Comparison of ENCODE assay signal across 1 cellular context in genomic region chrX:151984328-151984727, GRCh38.
TF ChIP-seq lines count a peak whose summit lies in the region.

No MANE protein-coding gene starts in this region.

TF ChIP-seq in K562, 482 proteins besides CTCF, POLR2A, EP300 and RAD21 (continued from another document and continues in another):
- TF ChIP-seq IRF1 (CRISPR knock-in tag; IDR thresholded peaks at IDR 0.05; ENCODE audit: borderline replicate concordance), result no peak
- TF ChIP-seq SLC30A9 (CRISPR knock-in tag; IDR thresholded peaks at IDR 0.05), result no peak
- peak; percentile 15; the same call in 1 of the 2 replicates for TF ChIP-seq C11orf30 (IDR thresholded peaks at IDR 0.05; ENCODE audit: low read depth)
- TF ChIP-seq YY1 (IDR thresholded peaks at IDR 0.05; ENCODE audit: borderline replicate concordance in 1 of 3, control insufficient read depth in 1 of 3, extremely low read depth in 1 of 3, insufficient read depth in 3 of 3, insufficient read length in 1 of 3, insufficient replicate concordance in 2 of 3, low read depth in 1 of 3, low read length in 2 of 3), result no peak
- TF ChIP-seq PHF8 (IDR thresholded peaks at IDR 0.05; ENCODE audit: borderline replicate concordance, low read length), result no peak
- TF ChIP-seq RBFOX2 (IDR thresholded peaks at IDR 0.05; ENCODE audit: low read depth, low read length), result no peak
- TF ChIP-seq ETV1 (tag; conservative IDR thresholded peaks at IDR 0.05; ENCODE audit: low read depth), result peak; percentile 72
- TF ChIP-seq CREM (IDR thresholded peaks at IDR 0.05; ENCODE audit: low read depth), result peak; percentile 37; the same call in 1 of the 2 replicates
- no peak for TF ChIP-seq RBM34 (IDR thresholded peaks at IDR 0.05; ENCODE audit: borderline replicate concordance, insufficient read depth, low read length)
- TF ChIP-seq MYC (IDR thresholded peaks at IDR 0.05; ENCODE audit: low read depth, low read length), result no peak
- TF ChIP-seq MYC (CRISPR knock-in tag; IDR thresholded peaks at IDR 0.05; ENCODE audit: borderline replicate concordance, low read depth), result no peak
- TF ChIP-seq ZNF384 (IDR thresholded peaks at IDR 0.05; ENCODE audit: low read depth, low read length), result no peak
- no peak for TF ChIP-seq ZNF133 (CRISPR knock-in tag; IDR thresholded peaks at IDR 0.05)
- 0 out of 4 replicates have a peak, but pooled peaks of 1 of the 2 experiments have one; percentile 47 for TF ChIP-seq RCOR1 (IDR thresholded peaks at IDR 0.05; ENCODE audit: borderline replicate concordance in 1 of 2, low read depth in 2 of 2, low read length in 2 of 2)
- TF ChIP-seq ZNF253 (CRISPR knock-in tag; conservative IDR thresholded peaks at IDR 0.05), result no peak
- TF ChIP-seq CBFA2T3 (IDR thresholded peaks at IDR 0.05), result 0 out of 2 replicates have a peak, but pooled peaks have one; percentile 15
- peak; percentile 29 for TF ChIP-seq MEIS2 (IDR thresholded peaks at IDR 0.05; ENCODE audit: partially characterized antibody)
- TF ChIP-seq, protein P1, sequence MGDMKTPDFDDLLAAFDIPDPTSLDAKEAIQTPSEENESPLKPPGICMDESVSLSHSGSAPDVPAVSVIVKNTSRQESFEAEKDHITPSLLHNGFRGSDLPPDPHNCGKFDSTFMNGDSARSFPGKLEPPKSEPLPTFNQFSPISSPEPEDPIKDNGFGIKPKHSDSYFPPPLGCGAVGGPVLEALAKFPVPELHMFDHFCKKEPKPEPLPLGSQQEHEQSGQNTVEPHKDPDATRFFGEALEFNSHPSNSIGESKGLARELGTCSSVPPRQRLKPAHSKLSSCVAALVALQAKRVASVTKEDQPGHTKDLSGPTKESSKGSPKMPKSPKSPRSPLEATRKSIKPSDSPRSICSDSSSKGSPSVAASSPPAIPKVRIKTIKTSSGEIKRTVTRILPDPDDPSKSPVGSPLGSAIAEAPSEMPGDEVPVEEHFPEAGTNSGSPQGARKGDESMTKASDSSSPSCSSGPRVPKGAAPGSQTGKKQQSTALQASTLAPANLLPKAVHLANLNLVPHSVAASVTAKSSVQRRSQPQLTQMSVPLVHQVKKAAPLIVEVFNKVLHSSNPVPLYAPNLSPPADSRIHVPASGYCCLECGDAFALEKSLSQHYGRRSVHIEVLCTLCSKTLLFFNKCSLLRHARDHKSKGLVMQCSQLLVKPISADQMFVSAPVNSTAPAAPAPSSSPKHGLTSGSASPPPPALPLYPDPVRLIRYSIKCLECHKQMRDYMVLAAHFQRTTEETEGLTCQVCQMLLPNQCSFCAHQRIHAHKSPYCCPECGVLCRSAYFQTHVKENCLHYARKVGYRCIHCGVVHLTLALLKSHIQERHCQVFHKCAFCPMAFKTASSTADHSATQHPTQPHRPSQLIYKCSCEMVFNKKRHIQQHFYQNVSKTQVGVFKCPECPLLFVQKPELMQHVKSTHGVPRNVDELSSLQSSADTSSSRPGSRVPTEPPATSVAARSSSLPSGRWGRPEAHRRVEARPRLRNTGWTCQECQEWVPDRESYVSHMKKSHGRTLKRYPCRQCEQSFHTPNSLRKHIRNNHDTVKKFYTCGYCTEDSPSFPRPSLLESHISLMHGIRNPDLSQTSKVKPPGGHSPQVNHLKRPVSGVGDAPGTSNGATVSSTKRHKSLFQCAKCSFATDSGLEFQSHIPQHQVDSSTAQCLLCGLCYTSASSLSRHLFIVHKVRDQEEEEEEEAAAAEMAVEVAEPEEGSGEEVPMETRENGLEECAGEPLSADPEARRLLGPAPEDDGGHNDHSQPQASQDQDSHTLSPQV (IDR thresholded peaks at IDR 0.05), result peak; percentile 75
- TF ChIP-seq PTRF (tag; IDR thresholded peaks at IDR 0.05), result no peak
- TF ChIP-seq ZNF318 (IDR thresholded peaks at IDR 0.05; ENCODE audit: borderline replicate concordance in 1 of 2, low read depth in 1 of 2), result no peak
- TF ChIP-seq, protein P2, sequence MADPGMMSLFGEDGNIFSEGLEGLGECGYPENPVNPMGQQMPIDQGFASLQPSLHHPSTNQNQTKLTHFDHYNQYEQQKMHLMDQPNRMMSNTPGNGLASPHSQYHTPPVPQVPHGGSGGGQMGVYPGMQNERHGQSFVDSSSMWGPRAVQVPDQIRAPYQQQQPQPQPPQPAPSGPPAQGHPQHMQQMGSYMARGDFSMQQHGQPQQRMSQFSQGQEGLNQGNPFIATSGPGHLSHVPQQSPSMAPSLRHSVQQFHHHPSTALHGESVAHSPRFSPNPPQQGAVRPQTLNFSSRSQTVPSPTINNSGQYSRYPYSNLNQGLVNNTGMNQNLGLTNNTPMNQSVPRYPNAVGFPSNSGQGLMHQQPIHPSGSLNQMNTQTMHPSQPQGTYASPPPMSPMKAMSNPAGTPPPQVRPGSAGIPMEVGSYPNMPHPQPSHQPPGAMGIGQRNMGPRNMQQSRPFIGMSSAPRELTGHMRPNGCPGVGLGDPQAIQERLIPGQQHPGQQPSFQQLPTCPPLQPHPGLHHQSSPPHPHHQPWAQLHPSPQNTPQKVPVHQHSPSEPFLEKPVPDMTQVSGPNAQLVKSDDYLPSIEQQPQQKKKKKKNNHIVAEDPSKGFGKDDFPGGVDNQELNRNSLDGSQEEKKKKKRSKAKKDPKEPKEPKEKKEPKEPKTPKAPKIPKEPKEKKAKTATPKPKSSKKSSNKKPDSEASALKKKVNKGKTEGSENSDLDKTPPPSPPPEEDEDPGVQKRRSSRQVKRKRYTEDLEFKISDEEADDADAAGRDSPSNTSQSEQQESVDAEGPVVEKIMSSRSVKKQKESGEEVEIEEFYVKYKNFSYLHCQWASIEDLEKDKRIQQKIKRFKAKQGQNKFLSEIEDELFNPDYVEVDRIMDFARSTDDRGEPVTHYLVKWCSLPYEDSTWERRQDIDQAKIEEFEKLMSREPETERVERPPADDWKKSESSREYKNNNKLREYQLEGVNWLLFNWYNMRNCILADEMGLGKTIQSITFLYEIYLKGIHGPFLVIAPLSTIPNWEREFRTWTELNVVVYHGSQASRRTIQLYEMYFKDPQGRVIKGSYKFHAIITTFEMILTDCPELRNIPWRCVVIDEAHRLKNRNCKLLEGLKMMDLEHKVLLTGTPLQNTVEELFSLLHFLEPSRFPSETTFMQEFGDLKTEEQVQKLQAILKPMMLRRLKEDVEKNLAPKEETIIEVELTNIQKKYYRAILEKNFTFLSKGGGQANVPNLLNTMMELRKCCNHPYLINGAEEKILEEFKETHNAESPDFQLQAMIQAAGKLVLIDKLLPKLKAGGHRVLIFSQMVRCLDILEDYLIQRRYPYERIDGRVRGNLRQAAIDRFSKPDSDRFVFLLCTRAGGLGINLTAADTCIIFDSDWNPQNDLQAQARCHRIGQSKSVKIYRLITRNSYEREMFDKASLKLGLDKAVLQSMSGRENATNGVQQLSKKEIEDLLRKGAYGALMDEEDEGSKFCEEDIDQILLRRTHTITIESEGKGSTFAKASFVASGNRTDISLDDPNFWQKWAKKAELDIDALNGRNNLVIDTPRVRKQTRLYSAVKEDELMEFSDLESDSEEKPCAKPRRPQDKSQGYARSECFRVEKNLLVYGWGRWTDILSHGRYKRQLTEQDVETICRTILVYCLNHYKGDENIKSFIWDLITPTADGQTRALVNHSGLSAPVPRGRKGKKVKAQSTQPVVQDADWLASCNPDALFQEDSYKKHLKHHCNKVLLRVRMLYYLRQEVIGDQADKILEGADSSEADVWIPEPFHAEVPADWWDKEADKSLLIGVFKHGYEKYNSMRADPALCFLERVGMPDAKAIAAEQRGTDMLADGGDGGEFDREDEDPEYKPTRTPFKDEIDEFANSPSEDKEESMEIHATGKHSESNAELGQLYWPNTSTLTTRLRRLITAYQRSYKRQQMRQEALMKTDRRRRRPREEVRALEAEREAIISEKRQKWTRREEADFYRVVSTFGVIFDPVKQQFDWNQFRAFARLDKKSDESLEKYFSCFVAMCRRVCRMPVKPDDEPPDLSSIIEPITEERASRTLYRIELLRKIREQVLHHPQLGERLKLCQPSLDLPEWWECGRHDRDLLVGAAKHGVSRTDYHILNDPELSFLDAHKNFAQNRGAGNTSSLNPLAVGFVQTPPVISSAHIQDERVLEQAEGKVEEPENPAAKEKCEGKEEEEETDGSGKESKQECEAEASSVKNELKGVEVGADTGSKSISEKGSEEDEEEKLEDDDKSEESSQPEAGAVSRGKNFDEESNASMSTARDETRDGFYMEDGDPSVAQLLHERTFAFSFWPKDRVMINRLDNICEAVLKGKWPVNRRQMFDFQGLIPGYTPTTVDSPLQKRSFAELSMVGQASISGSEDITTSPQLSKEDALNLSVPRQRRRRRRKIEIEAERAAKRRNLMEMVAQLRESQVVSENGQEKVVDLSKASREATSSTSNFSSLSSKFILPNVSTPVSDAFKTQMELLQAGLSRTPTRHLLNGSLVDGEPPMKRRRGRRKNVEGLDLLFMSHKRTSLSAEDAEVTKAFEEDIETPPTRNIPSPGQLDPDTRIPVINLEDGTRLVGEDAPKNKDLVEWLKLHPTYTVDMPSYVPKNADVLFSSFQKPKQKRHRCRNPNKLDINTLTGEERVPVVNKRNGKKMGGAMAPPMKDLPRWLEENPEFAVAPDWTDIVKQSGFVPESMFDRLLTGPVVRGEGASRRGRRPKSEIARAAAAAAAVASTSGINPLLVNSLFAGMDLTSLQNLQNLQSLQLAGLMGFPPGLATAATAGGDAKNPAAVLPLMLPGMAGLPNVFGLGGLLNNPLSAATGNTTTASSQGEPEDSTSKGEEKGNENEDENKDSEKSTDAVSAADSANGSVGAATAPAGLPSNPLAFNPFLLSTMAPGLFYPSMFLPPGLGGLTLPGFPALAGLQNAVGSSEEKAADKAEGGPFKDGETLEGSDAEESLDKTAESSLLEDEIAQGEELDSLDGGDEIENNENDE (IDR thresholded peaks at IDR 0.05; ENCODE audit: low read depth, low read length), result no peak
- no peak for TF ChIP-seq CEBPG (CRISPR knock-in tag; IDR thresholded peaks at IDR 0.05)
- peak; percentile 86 to 91 for TF ChIP-seq CEBPG (tag; conservative IDR thresholded peaks at IDR 0.05 in 1 of 2, IDR thresholded peaks at IDR 0.05 in 1 of 2)
- peak; percentile 49; the same call in 1 of the 2 replicates for TF ChIP-seq JUN (IDR thresholded peaks at IDR 0.05; ENCODE audit: borderline replicate concordance, low read depth, low read length)
- no peak for TF ChIP-seq JUN (CRISPR knock-in tag; IDR thresholded peaks at IDR 0.05; ENCODE audit: borderline replicate concordance)
- TF ChIP-seq MEF2D (tag; conservative IDR thresholded peaks at IDR 0.05; ENCODE audit: low read depth), result peak; percentile 21; the same call in 1 of the 2 replicates
- TF ChIP-seq PYGO2 (tag; IDR thresholded peaks at IDR 0.05), result no peak
- TF ChIP-seq NR2C2 (CRISPR knock-in tag; IDR thresholded peaks at IDR 0.05), result no peak
- 0 out of 2 replicates have a peak, but pooled peaks have one; percentile 31 for TF ChIP-seq NR2C2 (tag; IDR thresholded peaks at IDR 0.05)
- TF ChIP-seq CEBPB (tag; IDR thresholded peaks at IDR 0.05), result peak; percentile 85
- no peak for TF ChIP-seq FOXK2 (conservative IDR thresholded peaks at IDR 0.05 in 1 of 2, IDR thresholded peaks at IDR 0.05 in 1 of 2; ENCODE audit: low read depth in 2 of 2)
